Comparison of ENCODE assay signal across 10 cellular contexts in the genomic region with DNA sequence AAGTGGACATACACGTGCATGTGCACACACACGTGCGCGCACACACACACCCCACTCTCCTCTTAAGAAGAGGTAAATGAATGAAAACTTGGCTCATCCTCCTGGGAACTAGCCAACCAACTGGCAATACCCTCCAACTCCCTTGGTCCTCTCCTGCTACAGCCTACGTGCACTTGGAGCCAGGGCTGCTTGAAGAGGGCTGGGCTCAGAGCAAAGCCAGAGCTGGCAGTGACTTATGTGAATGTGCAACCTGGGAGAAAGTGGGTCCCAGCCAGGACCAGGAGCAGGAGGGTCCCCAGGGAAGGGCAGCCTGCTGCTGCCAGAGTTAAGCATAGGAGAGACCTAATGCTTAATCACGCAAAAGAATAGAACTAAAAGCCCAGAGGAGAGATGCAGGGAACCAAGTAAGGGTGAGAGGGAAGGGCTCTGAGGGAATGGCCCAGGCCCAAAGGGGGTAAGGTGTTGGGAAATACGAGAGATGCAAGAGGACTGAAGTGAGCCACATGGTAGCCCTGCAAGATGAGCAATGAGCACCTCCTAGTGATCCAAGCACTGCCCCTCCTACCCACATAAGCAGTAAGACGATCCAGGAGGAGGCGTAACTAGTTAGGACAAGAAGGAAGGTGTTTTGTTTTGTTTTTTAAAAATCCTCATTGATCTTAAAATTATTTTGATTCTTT. TPM values are rescaled to one million over a fixed set of nuclear protein-coding genes. Genes with fewer than 3 reads are reported as not detected.
DNase-seq lines count a peak whose midpoint lies in the region; ATAC-seq, FAIRE-seq and TF ChIP-seq lines count a peak whose summit lies in the region.
"Had no signal": no experiment of that assay in that cellular context is flagged by ENCODE, and none has a peak within 500 bp of the region (broad histone marks: within the 10 kb centered on the region; RNA-seq: fewer than 3 reads in every experiment).

No MANE protein-coding gene starts in this region.

- H3K4me1 ChIP-seq in HepG2 (ENCODE audit: insufficient read depth, low read length): peaks cover 9% of the 10 kb centered on the region
- H3K4me1 ChIP-seq in neuronal stem cell (ENCODE audit: control insufficient read depth in 2 of 2, insufficient read depth in 1 of 2, low read depth in 1 of 2, low read length in 2 of 2): peaks cover 0 to 2% of the 10 kb centered on the region in 2 donors

- no peak overlapping the region for H4K91ac ChIP-seq in neuronal stem cell (ENCODE audit: low read depth, low read length, poor library complexity)

- H3K27ac ChIP-seq in HepG2 (ENCODE audit: extremely low read length, insufficient read depth, low read length): no peak overlapping the region
- H3K27ac ChIP-seq in neuronal stem cell (replicated peaks; ENCODE audit: low read length): no peak overlapping the region

- no peak overlapping the region for H2BK5ac ChIP-seq in neuronal stem cell (ENCODE audit: low read length)

- no peak overlapping the region for H3K4me3 Mint-ChIP-seq in brain
- H3K4me3 Mint-ChIP-seq in effector memory CD8-positive, alpha-beta T cell: no peak overlapping the region
- H3K4me3 Mint-ChIP-seq: activated B cell treated with CpG ODN at 0.5 μM for 24 hours; CD8-positive, alpha-beta memory T cell had no signal

- peak; percentile 26; the same call in 1 of the 2 replicates for TF ChIP-seq RAD21 in Ishikawa (IDR thresholded peaks at IDR 0.05; ENCODE audit: low read depth)
- TF ChIP-seq RAD21 in HepG2 (CRISPR knock-in tag; IDR thresholded peaks at IDR 0.05): no peak

- peak; percentile 33; the same call in 2 of the 3 replicates for ATAC-seq in HepG2
- no peak for ATAC-seq in effector memory CD8-positive, alpha-beta T cell (replicated peaks)

- H3K4me2 ChIP-seq in HepG2 (ENCODE audit: low read depth, low read length) (no peak overlapping the region), neuronal stem cell (ENCODE audit: insufficient read depth, low read length, poor library complexity, severe bottlenecking) (no peak overlapping the region)

- no peak overlapping the region for H2BK15ac ChIP-seq in neuronal stem cell (ENCODE audit: low read length)

- H3K4ac ChIP-seq in neuronal stem cell (ENCODE audit: low read length): no peak overlapping the region

- H3K36me3 ChIP-seq in HepG2 (replicated peaks in 1 of 2; ENCODE audit: control insufficient read depth in 1 of 2, insufficient read depth in 2 of 2, low read length in 2 of 2) (peaks cover 0 to 21% of the 10 kb centered on the region in 2 experiments; a peak in 2 of 5 replicates), neuronal stem cell (replicated peaks in 1 of 2; ENCODE audit: control insufficient read depth in 2 of 2, insufficient read depth in 2 of 2, low read length in 2 of 2) (peaks cover 2 to 12% of the 10 kb centered on the region in 2 donors)

- no peak overlapping the region for H3K14ac ChIP-seq in neuronal stem cell (ENCODE audit: low read length)

- intact Hi-C loops in HepG2 (cut with micrococcal nuclease; ENCODE audit: unreplicated experiment): no loop called here

- no peak overlapping the region for H2BK120ac ChIP-seq in neuronal stem cell (ENCODE audit: low read depth, low read length)

- H2AFZ ChIP-seq in HepG2 (ENCODE audit: low read length) (no peak overlapping the region), neuronal stem cell (ENCODE audit: low read length) (no peak overlapping the region)

- WGBS in HepG2 (ENCODE audit: low lambda C conversion rate): 96% methylated on average over 9 of the region's 9 CpGs
- WGBS in neuronal stem cell (ENCODE audit: extremely low coverage in 2 of 2, insufficient read length in 2 of 2, insufficient replicate concordance in 1 of 2), 2 donors: no CpG with 5 or more reads among the region's 9 CpGs

- H3K9me3 Mint-ChIP-seq in brain: no peaks in the 10 kb centered on the region
- H3K9me3 Mint-ChIP-seq in effector memory CD8-positive, alpha-beta T cell: no peaks in the 10 kb centered on the region
- H3K9me3 Mint-ChIP-seq: activated B cell treated with CpG ODN at 0.5 μM for 24 hours; CD8-positive, alpha-beta memory T cell had no signal

- H2AK5ac ChIP-seq in neuronal stem cell (ENCODE audit: low read depth, low read length): no peak overlapping the region

- H4K20me1 ChIP-seq in HepG2 (ENCODE audit: insufficient read depth, low read length): no peaks in the 10 kb centered on the region

- no peak overlapping the region for H3K23ac ChIP-seq in neuronal stem cell (ENCODE audit: low read depth, low read length, poor library complexity)

- H3K36me3 Mint-ChIP-seq in brain: peaks cover 29% of the 10 kb centered on the region
- H3K36me3 Mint-ChIP-seq in effector memory CD8-positive, alpha-beta T cell (ENCODE audit: insufficient read depth): peaks cover 25% of the 10 kb centered on the region

- CTCF ChIA-PET in HepG2 (lab: Yijun Ruan, JAX; ENCODE audit: low intra/inter-chr PET ratio, low total read pairs): no interaction called here

- H3K9ac ChIP-seq in HepG2 (ENCODE audit: insufficient read depth, low read depth, low read length): no peak overlapping the region
- no peak overlapping the region for H3K9ac ChIP-seq in neuronal stem cell (ENCODE audit: low read depth, low read length, poor library complexity)

- TF ChIP-seq CTCF in AG10803 (conservative IDR thresholded peaks at IDR 0.05; ENCODE audit: low read length) (peak; percentile 39), brain (conservative IDR thresholded peaks at IDR 0.05) (no peak), HepG2 (CRISPR knock-in tag; IDR thresholded peaks at IDR 0.05) (0 out of 2 replicates have a peak, but pooled peaks have one; percentile 32)

- DNase-seq in AG10803 (ENCODE audit: low read depth) (peak; percentile 77), HepG2 (ENCODE audit: low spot score) (no peak), neuronal stem cell (ENCODE audit: low spot score) (no peak), dedifferentiated amniotic fluid mesenchymal stem cell (ENCODE audit: extremely low spot score) (no peak), globus pallidus (ENCODE audit: low spot score) (no peak)
- no peak for DNase-seq in effector memory CD8-positive, alpha-beta T cell
- DNase-seq: activated B cell treated with CpG ODN at 0.5 μM for 24 hours; CD8-positive, alpha-beta memory T cell had no signal

- peak overlapping the region in 4 of 5 experiments; percentile 38 to 83 (median 55) for H3K27ac Mint-ChIP-seq in brain
- H3K27ac Mint-ChIP-seq in effector memory CD8-positive, alpha-beta T cell: peak overlapping the region in 1 of 2 donors; percentile 3
- H3K27ac Mint-ChIP-seq: activated B cell treated with CpG ODN at 0.5 μM for 24 hours had no signal

- POLR2A ChIA-PET in HepG2 (lab: Yijun Ruan, JAX): interaction anchor here (1.2 kb wide), 1 partner anchor 9 kb away, joined by 3 read pairs; no protein-coding TSS in a partner anchor

- H3K27me3 ChIP-seq in HepG2 (ENCODE audit: control insufficient read depth in 1 of 2, insufficient read depth in 2 of 2, low read length in 2 of 2) (no peaks in the 10 kb centered on the region), neuronal stem cell (ENCODE audit: control insufficient read depth in 3 of 3, insufficient read depth in 3 of 3, low read depth in 1 of 3, low read length in 3 of 3) (no peaks in the 10 kb centered on the region)

- TF ChIP-seq POLR2A in HepG2 (IDR thresholded peaks at IDR 0.05; ENCODE audit: insufficient read depth in 1 of 2, low read depth in 2 of 2, low read length in 2 of 2): no peak

- no peak for FAIRE-seq in HepG2 (lab: Jason Lieb, UNC)

- H3K27me3 Mint-ChIP-seq in brain: no peaks in the 10 kb centered on the region
- no peaks in the 10 kb centered on the region for H3K27me3 Mint-ChIP-seq in effector memory CD8-positive, alpha-beta T cell
- H3K27me3 Mint-ChIP-seq: activated B cell treated with CpG ODN at 0.5 μM for 24 hours; CD8-positive, alpha-beta memory T cell had no signal

- no peak for TF ChIP-seq EP300 in Ishikawa (IDR thresholded peaks at IDR 0.05; ENCODE audit: borderline replicate concordance)
- TF ChIP-seq EP300 in HepG2 (IDR thresholded peaks at IDR 0.05; ENCODE audit: low read depth in 2 of 2, low read length in 2 of 2): no peak
- no peak for TF ChIP-seq EP300 in HepG2 (CRISPR knock-in tag; IDR thresholded peaks at IDR 0.05; ENCODE audit: borderline replicate concordance)

- in situ Hi-C loops in HepG2 (cut with HindIII; ENCODE audit: extremely low pct_ligation_motif_present, low pct_unique_long_range_greater_than_20kb): no loop called here

- H3K4me3 ChIP-seq in AG10803 (ENCODE audit: low read length) (no peak overlapping the region; the same call in 1 of the 2 replicates), HepG2 (replicated peaks in 1 of 3; ENCODE audit: insufficient read depth in 1 of 3, low read depth in 2 of 3, low read length in 3 of 3) (no peak overlapping the region), neuronal stem cell (ENCODE audit: low read length in 2 of 2) (no peak overlapping the region)

- H3K9me3 ChIP-seq in HepG2 (ENCODE audit: low read length): no peaks in the 10 kb centered on the region
- no peaks in the 10 kb centered on the region for H3K9me3 ChIP-seq in neuronal stem cell (replicated peaks in 1 of 2; ENCODE audit: control insufficient read depth in 2 of 2, insufficient read depth in 1 of 2, low read depth in 1 of 2, low read length in 2 of 2)

- no peaks in the 10 kb centered on the region for H3K79me2 ChIP-seq in HepG2 (ENCODE audit: insufficient read depth, low read length)

- H3K79me1 ChIP-seq in neuronal stem cell (ENCODE audit: low read depth, low read length): peaks cover 1% of the 10 kb centered on the region

- no peak overlapping the region for H3K18ac ChIP-seq in neuronal stem cell (ENCODE audit: low read length)

- no peak overlapping the region for H4K8ac ChIP-seq in neuronal stem cell (ENCODE audit: low read depth, low read length)

- H2BK12ac ChIP-seq in neuronal stem cell (ENCODE audit: low read length): no peak overlapping the region

- no TSS peak for BruUV-seq in HepG2 (replicated peaks; lab: Mats Ljungman, UMichigan)

- peaks cover 51% of the 10 kb centered on the region for H3K4me1 Mint-ChIP-seq in brain
- H3K4me1 Mint-ChIP-seq in effector memory CD8-positive, alpha-beta T cell (ENCODE audit: low read depth in 2 of 2): peaks cover 0 to 2% of the 10 kb centered on the region in 2 donors

RNA-seq across cellular contexts. Expression of gene TRAF3IP2, which starts 24.7 kb away (rescaled TPM):
- polyA plus RNA-seq in brain (ENCODE audit: insufficient read depth, low read depth, low replicate concordance) (102 TPM), HepG2 (2011; rRNA removed) (6.7 and 9.0 TPM in 2 replicates)
- 7.2 and 8.1 TPM in 2 replicates for total RNA-seq in HepG2 (2016; rRNA removed; fragmentation: Illumina TruSeq; extraction: Trizol)
- 3.0 and 3.4 TPM in 2 replicates for total RNA-seq in HepG2 (2016; cell fraction: cytosol; rRNA removed; fragmentation: Illumina TruSeq; extraction: Trizol; ENCODE audit: low read depth)
- total RNA-seq in HepG2 (2016; cell fraction: insoluble cytoplasmic fraction; rRNA removed; fragmentation: Illumina TruSeq; extraction: Trizol): 6.7 and 7.7 TPM in 2 replicates
- total RNA-seq in HepG2 (2016; cell fraction: membrane; rRNA removed; fragmentation: Illumina TruSeq; extraction: Trizol): 8.2 and 8.7 TPM in 2 replicates
- 4.9 and 7.7 TPM in 2 replicates for total RNA-seq in HepG2 (2016; cell fraction: nucleus; rRNA removed; fragmentation: Illumina TruSeq; extraction: Trizol)
- polyA plus RNA-seq in HepG2 (2011; cell fraction: cytosol; rRNA removed): 6.2 and 8.5 TPM in 2 replicates
- polyA plus RNA-seq in HepG2 (2011; cell fraction: nucleus; rRNA removed): 3.9 and 4.2 TPM in 2 replicates
- polyA plus RNA-seq in HepG2 (2012): 7.5 and 14.6 TPM in 2 replicates
- 2.9 and 3.1 TPM in 2 replicates for polyA plus RNA-seq in HepG2 (2016; cell fraction: cytosol; fragmentation: Illumina TruSeq; extraction: Trizol; ENCODE audit: low read depth)
- polyA plus RNA-seq in HepG2 (2016; cell fraction: insoluble cytoplasmic fraction; fragmentation: Illumina TruSeq; extraction: Trizol; ENCODE audit: low read depth): 7.0 and 10.0 TPM in 2 replicates
- 5.9 and 7.5 TPM in 2 replicates for polyA plus RNA-seq in HepG2 (2016; cell fraction: membrane; fragmentation: Illumina TruSeq; extraction: Trizol; ENCODE audit: low read depth)
- polyA plus RNA-seq in HepG2 (2016; cell fraction: nucleus; fragmentation: Illumina TruSeq; extraction: Trizol; ENCODE audit: insufficient read depth, low read depth): 4.2 and 6.1 TPM in 2 replicates
- polyA minus RNA-seq in HepG2 (2011; rRNA and poly(A)+ RNA removed; ENCODE audit: low replicate concordance): 22.7 and 33.3 TPM in 2 replicates
- 5.7 and 6.9 TPM in 2 replicates for polyA minus RNA-seq in HepG2 (2011; cell fraction: cytosol; rRNA and poly(A)+ RNA removed)
- 5.8 TPM in 2 replicates for polyA minus RNA-seq in HepG2 (2011; cell fraction: nucleus; rRNA and poly(A)+ RNA removed)
- 2.5 TPM for polyA plus RNA-seq in neuronal stem cell (2013, experiment 1 of 2)
- polyA plus RNA-seq in neuronal stem cell (2013, experiment 2 of 2): 2.1 TPM

Comparison
In these comparisons a context has a peak if more than half of its experiments do, and no peak if none do; other contexts are left out.
1. CTCF ChIP-seq: peak in AG10803 (single experiment) and HepG2 (single experiment); none in brain (0 of 2).